8 cellular contexts compared by ENCODE assay signal in genomic region chr5:74640450-74641013, GRCh38. TPM values are rescaled to one million over a fixed set of nuclear protein-coding genes. Genes with fewer than 3 reads are reported as not detected.
DNase-seq lines count a peak whose midpoint lies in the region; ATAC-seq and TF ChIP-seq lines count a peak whose summit lies in the region.

TSS of gene ENC1 (minus strand) at chr5:74640728. CDS start at chr5:74636485, 4,243 bp downstream.

- H3K27me3 ChIP-seq in left lung, result no peaks in the 10 kb centered on the region

- in situ Hi-C loops in GM18951 (cut with MboI; ENCODE audit: low sequenced_read_pairs, unreplicated experiment), result loop anchor here (25.0 kb wide), 1 partner anchor 603 kb away; no protein-coding TSS in a partner anchor

- peaks cover 36% of the 10 kb centered on the region for H3K4me1 Mint-ChIP-seq in activated CD4-positive, alpha-beta T cell treated with anti-CD3 and anti-CD28 coated beads, Interleukin-2, amount 10 ng/mL, durations not matched to agents 7 days and 5 days
- peaks cover 62% of the 10 kb centered on the region for H3K4me1 Mint-ChIP-seq in dendritic cell treated with granulocyte-macrophage colony-stimulating factor and Interleukin-4, amounts not matched to agents 40 ng/mL and 50 ng/mL, for 4 days (ENCODE audit: low read depth)

- POLR2A ChIA-PET in activated CD4-positive, alpha-beta T cell treated with anti-CD3 and anti-CD28 coated beads, Interleukin-2, amount 10 ng/mL, durations not matched to agents 7 days and 5 days (lab: Charles Lee), result no interaction called here

- no peaks in the 10 kb centered on the region for H3K36me3 Mint-ChIP-seq in activated CD4-positive, alpha-beta T cell treated with anti-CD3 and anti-CD28 coated beads, Interleukin-2, amount 10 ng/mL, durations not matched to agents 7 days and 5 days (ENCODE audit: low read depth)
- peaks cover 18% of the 10 kb centered on the region for H3K36me3 Mint-ChIP-seq in dendritic cell treated with granulocyte-macrophage colony-stimulating factor and Interleukin-4, amounts not matched to agents 40 ng/mL and 50 ng/mL, for 4 days (ENCODE audit: low read depth)

- peak within 1 kb of the TSS; percentile 85 for H3K4me3 Mint-ChIP-seq in activated CD4-positive, alpha-beta T cell treated with anti-CD3 and anti-CD28 coated beads, Interleukin-2, amount 10 ng/mL, durations not matched to agents 7 days and 5 days
- peak within 1 kb of the TSS; percentile 94 for H3K4me3 Mint-ChIP-seq in dendritic cell treated with granulocyte-macrophage colony-stimulating factor and Interleukin-4, amounts not matched to agents 40 ng/mL and 50 ng/mL, for 4 days

- ATAC-seq in HG03196 (IDR thresholded peaks at IDR 0.05; ENCODE audit: unreplicated experiment) (peak; percentile 67), left lung (peak; percentile 82)

- H3K27me3 Mint-ChIP-seq in activated CD4-positive, alpha-beta T cell treated with anti-CD3 and anti-CD28 coated beads, Interleukin-2, amount 10 ng/mL, durations not matched to agents 7 days and 5 days, result peaks cover 25% of the 10 kb centered on the region
- no peaks in the 10 kb centered on the region for H3K27me3 Mint-ChIP-seq in dendritic cell treated with granulocyte-macrophage colony-stimulating factor and Interleukin-4, amounts not matched to agents 40 ng/mL and 50 ng/mL, for 4 days

- CTCF ChIA-PET in activated CD4-positive, alpha-beta T cell treated with anti-CD3 and anti-CD28 coated beads, Interleukin-2, amount 10 ng/mL, durations not matched to agents 7 days and 5 days (lab: Charles Lee), result interaction anchor here (0.5 to 1.5 kb wide), 13 partner anchors 9 to 738 kb away, joined by 3 to 4 read pairs (median 3); no protein-coding TSS in a partner anchor

- intact Hi-C loops in dendritic cell treated with granulocyte-macrophage colony-stimulating factor and Interleukin-4, amounts not matched to agents 40 ng/mL and 50 ng/mL, for 4 days (cut with micrococcal nuclease), result loop anchor here (2.0 to 10.0 kb wide), 3 partner anchors 246 to 846 kb away; no protein-coding TSS in a partner anchor
- intact Hi-C loops in left lung (cut with DNase I), result no loop called here

- peak within 1 kb of the TSS; percentile 82 for H3K27ac Mint-ChIP-seq in activated CD4-positive, alpha-beta T cell treated with anti-CD3 and anti-CD28 coated beads, Interleukin-2, amount 10 ng/mL, durations not matched to agents 7 days and 5 days
- peak within 1 kb of the TSS; percentile 81 for H3K27ac Mint-ChIP-seq in dendritic cell treated with granulocyte-macrophage colony-stimulating factor and Interleukin-4, amounts not matched to agents 40 ng/mL and 50 ng/mL, for 4 days

- H3K4me3 ChIP-seq in left lung, result peak within 1 kb of the TSS; percentile 84 to 86

- peak; percentile 94 to 95 for DNase-seq in AML-193 (lab: John Stamatoyannopoulos, UW)
- peak; percentile 74 for DNase-seq in NCI-H510A (lab: John Stamatoyannopoulos, UW)
- peak; percentile 84 for DNase-seq in activated CD4-positive, alpha-beta T cell treated with anti-CD3 and anti-CD28 coated beads, Interleukin-2, amount 10 ng/mL, durations not matched to agents 7 days and 5 days
- DNase-seq in left lung, result peak; percentile 91 to 98
- peak; percentile 73 to 80 for DNase-seq in stimulated activated CD4-positive, alpha-beta T cell treated with anti-CD3 and anti-CD28 coated beads, Interleukin-2, amount 100 ng/mL, for 24 hours

- peak; percentile 40 to 72 for TF ChIP-seq CTCF in left lung (IDR thresholded peaks at IDR 0.05)

- peak; percentile 99 for TF ChIP-seq POLR2A in GM18951 (IDR thresholded peaks at IDR 0.05; ENCODE audit: extremely low read depth, insufficient read depth, insufficient read length)

- peaks cover 0 to 7% of the 10 kb centered on the region in 2 donors for H3K36me3 ChIP-seq in left lung

- no peaks in the 10 kb centered on the region for H3K9me3 Mint-ChIP-seq in activated CD4-positive, alpha-beta T cell treated with anti-CD3 and anti-CD28 coated beads, Interleukin-2, amount 10 ng/mL, durations not matched to agents 7 days and 5 days
- no peaks in the 10 kb centered on the region for H3K9me3 Mint-ChIP-seq in dendritic cell treated with granulocyte-macrophage colony-stimulating factor and Interleukin-4, amounts not matched to agents 40 ng/mL and 50 ng/mL, for 4 days

- H3K27ac ChIP-seq in left lung, result peak within 1 kb of the TSS; percentile 97

- peaks cover 19 to 78% of the 10 kb centered on the region in 2 donors for H3K4me1 ChIP-seq in left lung

- no peaks in the 10 kb centered on the region for H3K9me3 ChIP-seq in left lung

RNA-seq across cellular contexts. Expression of gene ENC1, which starts in this region (rescaled TPM):
- total RNA-seq in activated CD4-positive, alpha-beta T cell treated with anti-CD3 and anti-CD28 coated beads, Interleukin-2, amount 10 ng/mL, durations not matched to agents 7 days and 5 days, result 1 to 10 TPM; 2.2 to 3.4 TPM
- total RNA-seq in left lung, result 10 to 100 TPM; 34.6 to 51.3 TPM

Comparison
In these comparisons a context has a peak if more than half of its experiments do, and no peak if none do; other contexts are left out.
1. Peak in every context shown above with its lines: DNase-seq, ATAC-seq, H3K4me3 ChIP-seq and H3K27ac ChIP-seq.
2. RNA of gene ENC1 (total RNA-seq): 34.6 to 51.3 TPM in left lung; 2.2 to 3.4 TPM in activated CD4-positive, alpha-beta T cell treated with anti-CD3 and anti-CD28 coated beads, Interleukin-2, amount 10 ng/mL, durations not matched to agents 7 days and 5 days; every median in the first group is over 4 times any median in the second.